ENCODE assay signal across 1 cellular context in the genomic region with DNA sequence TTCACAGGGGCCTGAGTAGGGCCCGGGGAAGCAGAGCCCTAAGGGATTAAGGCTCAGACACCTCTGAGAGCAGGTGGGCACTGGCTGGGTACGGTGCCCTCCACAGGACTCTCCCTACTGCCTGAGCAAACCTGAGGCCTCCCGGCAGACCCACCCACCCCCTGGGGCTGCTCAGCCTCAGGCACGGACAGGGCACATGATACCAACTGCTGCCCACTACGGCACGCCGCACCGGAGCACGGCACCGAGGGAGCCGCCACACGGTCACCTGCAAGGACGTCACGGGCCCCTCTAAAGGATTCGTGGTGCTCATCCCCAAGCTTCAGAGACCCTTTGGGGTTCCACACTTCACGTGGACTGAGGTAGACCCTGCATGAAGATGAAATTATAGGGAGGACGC.
TF ChIP-seq lines count a peak whose summit lies in the region.

No MANE protein-coding gene starts in this region.

TF ChIP-seq in K562, 482 proteins besides CTCF, POLR2A, EP300 and RAD21:
- TF ChIP-seq ZNF764 (CRISPR knock-in tag; IDR thresholded peaks at IDR 0.05; ENCODE audit: low read depth): no peak
- TF ChIP-seq RBFOX2 (IDR thresholded peaks at IDR 0.05; ENCODE audit: low read depth, low read length): peak; percentile 65
- no peak for TF ChIP-seq KLF6 (CRISPR knock-in tag; IDR thresholded peaks at IDR 0.05; ENCODE audit: borderline replicate concordance)
- no peak for TF ChIP-seq ETV6 (IDR thresholded peaks at IDR 0.05; ENCODE audit: borderline replicate concordance in 1 of 2, low read depth in 2 of 2, low read length in 1 of 2)
- no peak for TF ChIP-seq ETV6 (CRISPR knock-in tag; IDR thresholded peaks at IDR 0.05; ENCODE audit: borderline replicate concordance)
- no peak for TF ChIP-seq PCBP2 (IDR thresholded peaks at IDR 0.05; ENCODE audit: low read depth, low read length, poor library complexity, severe bottlenecking)
- peak; percentile 58 for TF ChIP-seq POLR2G (IDR thresholded peaks at IDR 0.05; ENCODE audit: low read depth, low read length)
- TF ChIP-seq, protein P1, sequence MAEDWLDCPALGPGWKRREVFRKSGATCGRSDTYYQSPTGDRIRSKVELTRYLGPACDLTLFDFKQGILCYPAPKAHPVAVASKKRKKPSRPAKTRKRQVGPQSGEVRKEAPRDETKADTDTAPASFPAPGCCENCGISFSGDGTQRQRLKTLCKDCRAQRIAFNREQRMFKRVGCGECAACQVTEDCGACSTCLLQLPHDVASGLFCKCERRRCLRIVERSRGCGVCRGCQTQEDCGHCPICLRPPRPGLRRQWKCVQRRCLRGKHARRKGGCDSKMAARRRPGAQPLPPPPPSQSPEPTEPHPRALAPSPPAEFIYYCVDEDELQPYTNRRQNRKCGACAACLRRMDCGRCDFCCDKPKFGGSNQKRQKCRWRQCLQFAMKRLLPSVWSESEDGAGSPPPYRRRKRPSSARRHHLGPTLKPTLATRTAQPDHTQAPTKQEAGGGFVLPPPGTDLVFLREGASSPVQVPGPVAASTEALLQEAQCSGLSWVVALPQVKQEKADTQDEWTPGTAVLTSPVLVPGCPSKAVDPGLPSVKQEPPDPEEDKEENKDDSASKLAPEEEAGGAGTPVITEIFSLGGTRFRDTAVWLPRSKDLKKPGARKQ (CRISPR knock-in tag; IDR thresholded peaks at IDR 0.05): no peak
- TF ChIP-seq, protein P2, sequence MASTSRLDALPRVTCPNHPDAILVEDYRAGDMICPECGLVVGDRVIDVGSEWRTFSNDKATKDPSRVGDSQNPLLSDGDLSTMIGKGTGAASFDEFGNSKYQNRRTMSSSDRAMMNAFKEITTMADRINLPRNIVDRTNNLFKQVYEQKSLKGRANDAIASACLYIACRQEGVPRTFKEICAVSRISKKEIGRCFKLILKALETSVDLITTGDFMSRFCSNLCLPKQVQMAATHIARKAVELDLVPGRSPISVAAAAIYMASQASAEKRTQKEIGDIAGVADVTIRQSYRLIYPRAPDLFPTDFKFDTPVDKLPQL (IDR thresholded peaks at IDR 0.05; ENCODE audit: extremely low read depth, insufficient read length): no peak
- TF ChIP-seq BCL6 (CRISPR knock-in tag; IDR thresholded peaks at IDR 0.05): no peak
- no peak for TF ChIP-seq ZNF217 (CRISPR knock-in tag; IDR thresholded peaks at IDR 0.05)
- no peak for TF ChIP-seq SMAD2 (IDR thresholded peaks at IDR 0.05; ENCODE audit: low read depth, low read length)
- TF ChIP-seq PHB (CRISPR knock-in tag; IDR thresholded peaks at IDR 0.05): no peak
- no peak for TF ChIP-seq SMARCA5 (IDR thresholded peaks at IDR 0.05)
- TF ChIP-seq HEY1 (CRISPR knock-in tag; IDR thresholded peaks at IDR 0.05; ENCODE audit: borderline replicate concordance): no peak
- no peak for TF ChIP-seq KLF16 (IDR thresholded peaks at IDR 0.05)
- TF ChIP-seq CHCHD3 (CRISPR knock-in tag; IDR thresholded peaks at IDR 0.05): no peak
- no peak for TF ChIP-seq SAFB2 (IDR thresholded peaks at IDR 0.05; ENCODE audit: borderline replicate concordance, low read depth, low read length, severe bottlenecking)
- no peak for TF ChIP-seq ZNF23 (CRISPR knock-in tag; IDR thresholded peaks at IDR 0.05)
TF ChIP-seq in K562: peak in this region for 2.
